Comparison of ENCODE assay signal across 34 cellular contexts in the genomic region with DNA sequence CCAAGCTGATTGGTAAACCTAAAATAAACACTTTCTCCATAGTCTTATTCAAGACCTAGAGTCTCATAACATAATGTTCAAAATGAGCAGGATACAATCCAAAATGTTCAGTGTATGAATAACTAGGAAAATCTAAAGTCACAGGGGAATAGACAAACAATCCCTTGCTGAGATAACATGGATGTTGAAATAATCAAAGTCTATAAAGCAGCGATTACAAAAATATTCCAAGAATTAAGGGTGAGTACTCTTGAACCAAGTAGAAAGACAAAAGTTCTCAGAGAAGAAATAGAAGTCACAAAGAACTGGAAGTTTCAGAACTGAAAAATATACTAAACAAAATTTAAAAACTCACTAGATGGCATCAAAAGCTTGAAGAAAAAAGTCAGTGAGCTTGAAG.
"Had no signal": no experiment of that assay in that cellular context is flagged by ENCODE, and none has a peak within 500 bp of the region (broad histone marks: within the 10 kb centered on the region; RNA-seq: fewer than 3 reads in every experiment).

No MANE protein-coding gene starts in this region.

- H3K27me3 ChIP-seq: Peyer's patch had no signal

- DNase-seq: activated B cell treated with CpG ODN at 0.5 μM for 24 hours; activated CD4-positive, alpha-beta memory T cell treated with anti-CD3 and anti-CD28 coated beads, Interleukin-2, amount 10 ng/mL, durations not matched to agents 7 days and 5 days; activated CD4-positive, alpha-beta T cell treated with anti-CD3 and anti-CD28 coated beads for 1 hour; activated CD4-positive, alpha-beta T cell treated with anti-CD3 and anti-CD28 coated beads for 48 hours; activated CD8-positive, alpha-beta memory T cell treated with anti-CD3 and anti-CD28 coated beads for 24 hours; activated CD8-positive, alpha-beta memory T cell treated with anti-CD3 and anti-CD28 coated beads, Interleukin-2, amount 10 ng/mL, durations not matched to agents 7 days and 5 days; activated CD8-positive, alpha-beta memory T cell treated with anti-CD3 and anti-CD28 coated beads, Interleukin-2, amount 50 U/mL, for 48 hours; activated effector memory CD4-positive, alpha-beta T cell treated with Interleukin-2 at 50 U/mL for 16 hours; activated naive CD4-positive, alpha-beta T cell treated with anti-CD3 and anti-CD28 coated beads, Interleukin-2, amount 10 ng/mL, durations not matched to agents 7 days and 5 days; activated naive CD8-positive, alpha-beta T cell treated with anti-CD3 and anti-CD28 coated beads, Interleukin-2, amount 50 U/mL, for 24 hours; activated T-cell treated with anti-CD3 and anti-CD28 coated beads, Interleukin-2, amount 50 U/mL, for 48 hours; anterior cingulate cortex; NCI-H1092 treated with DMSO at 0.1 percent for 48 hours; NCI-H1417; NCI-H146; NCI-H187; NCI-H2029 treated with DMSO at 0.1 percent for 48 hours; NCI-H2107; NCI-H2171; NCI-H510A; NCI-H526; NCI-H748 treated with DMSO at 0.1 percent for 48 hours; NK-92 treated with Interleukin-12 subunit alpha and Interleukin-12 subunit beta, amount 100 ng/mL, for 24 hours; PC-3; Peyer's patch; RPMI8226; SIG-M5; SW 1271; T-helper 1 cell; T-helper 2 cell; T-helper 9 cell had no signal

- H3K4me3 ChIP-seq: K562, Peyer's patch had no signal

- H3K9me3 ChIP-seq: Peyer's patch had no signal

- ATAC-seq: activated CD8-positive, alpha-beta memory T cell treated with anti-CD3 and anti-CD28 coated beads, Interleukin-2, amount 10 ng/mL, durations not matched to agents 7 days and 5 days; activated naive CD8-positive, alpha-beta T cell treated with anti-CD3 and anti-CD28 coated beads, Interleukin-2, amount 50 U/mL, for 24 hours; K562; PC-3 had no signal

- H3K27ac ChIP-seq: Peyer's patch, VCaP had no signal

- FAIRE-seq: bronchial epithelial cell, K562 had no signal

- H3K4me1 ChIP-seq: Peyer's patch had no signal

- H3K36me3 ChIP-seq: Peyer's patch had no signal
